In the genomic region with DNA sequence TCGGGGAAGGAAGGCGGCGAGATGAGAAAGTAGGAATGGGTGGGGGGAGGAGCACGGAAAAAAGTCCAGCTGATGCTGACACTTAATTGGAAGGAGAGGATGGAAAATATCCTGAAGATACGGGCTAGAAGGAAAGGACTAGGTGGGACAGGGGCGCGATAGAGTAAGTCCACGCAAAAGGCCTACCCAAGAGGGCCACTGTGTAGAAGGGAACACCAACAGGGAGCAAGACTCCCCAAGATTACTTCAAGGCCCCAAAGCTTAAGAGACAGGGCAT, we compare ENCODE assay signal across 8 cellular contexts. TPM values are rescaled to one million over a fixed set of nuclear protein-coding genes. Genes with fewer than 3 reads are reported as not detected.
DNase-seq lines count a peak whose midpoint lies in the region; ATAC-seq and TF ChIP-seq lines count a peak whose summit lies in the region.

No MANE protein-coding gene starts in this region.

- peak overlapping the region; percentile 97 for H3K27ac Mint-ChIP-seq in T-helper 1 cell treated with Interleukin-12 subunit alpha and Interleukin-12 subunit beta and Interleukin-4 antibody, amounts not matched to agents 30 μg/mL and 1 μg/mL, for 36 hours

- H3K9me3 Mint-ChIP-seq in T-helper 1 cell treated with Interleukin-12 subunit alpha and Interleukin-12 subunit beta and Interleukin-4 antibody, amounts not matched to agents 30 μg/mL and 1 μg/mL, for 36 hours: no peaks in the 10 kb centered on the region

- peak overlapping the region; percentile 84 for H3K4me2 ChIP-seq in neural cell (ENCODE audit: low read length)

- H3K4me1 ChIP-seq in esophagus (ENCODE audit: control insufficient read depth in 2 of 2, insufficient read depth in 2 of 2, low read length in 1 of 2): peaks cover 0 to 3% of the 10 kb centered on the region in 2 donors

- POLR2A ChIA-PET in RWPE1 (lab: Yijun Ruan, JAX; ENCODE audit: low non-redundant PET): no interaction called here

- H3K9me3 ChIP-seq in esophagus (ENCODE audit: control insufficient read depth in 2 of 2, insufficient read depth in 1 of 2, low read depth in 1 of 2, low read length in 1 of 2) (no peaks in the 10 kb centered on the region), neural cell (ENCODE audit: low read length) (no peaks in the 10 kb centered on the region)

- peaks cover 59% of the 10 kb centered on the region for H3K79me2 ChIP-seq in neural cell (replicated peaks; ENCODE audit: insufficient read depth, low read length)

- no peaks in the 10 kb centered on the region for H3F3A ChIP-seq in neural cell (ENCODE audit: insufficient read depth, low read length, poor library complexity, severe bottlenecking)

- peak overlapping the region; percentile 95 for H3K9ac ChIP-seq in neural cell (ENCODE audit: low read length)

- H3K36me3 ChIP-seq in esophagus (ENCODE audit: control insufficient read depth in 2 of 2, insufficient read depth in 2 of 2, low read length in 1 of 2) (peaks cover 0 to 2% of the 10 kb centered on the region in 2 donors), neural cell (ENCODE audit: insufficient read depth, low read length) (no peaks in the 10 kb centered on the region)

- no peak for ATAC-seq in GM21576 (IDR thresholded peaks at IDR 0.05; ENCODE audit: unreplicated experiment)

- H3K4me3 ChIP-seq in esophagus (ENCODE audit: low read depth in 1 of 2, low read length in 2 of 2) (peak overlapping the region; percentile 77 to 98), neural cell (ENCODE audit: low read length) (peak overlapping the region; percentile 94)

- no peak for TF ChIP-seq EP300 in neural cell (conservative IDR thresholded peaks at IDR 0.05; ENCODE audit: poor library complexity, severe bottlenecking)

- H3K27me3 ChIP-seq in esophagus (ENCODE audit: control insufficient read depth in 1 of 2, insufficient read depth in 2 of 2, low read length in 2 of 2): no peaks in the 10 kb centered on the region
- no peaks in the 10 kb centered on the region for H3K27me3 ChIP-seq in neural cell (ENCODE audit: insufficient read depth, low read depth, low read length)

- peak overlapping the region; percentile 91 for H3K4me3 Mint-ChIP-seq in T-helper 1 cell treated with Interleukin-12 subunit alpha and Interleukin-12 subunit beta and Interleukin-4 antibody, amounts not matched to agents 30 μg/mL and 1 μg/mL, for 36 hours

- 0 to 1% methylated on average over 8 of the region's 8 CpGs for WGBS in esophagus, 2 donors

- DNase-seq in T-helper 1 cell: no peak
- DNase-seq in RWPE1 (ENCODE audit: low spot score): no peak
- no peak for DNase-seq in NCI-H1436 (lab: John Stamatoyannopoulos, UW)
- no peak for DNase-seq in activated CD8-positive, alpha-beta memory T cell treated with anti-CD3 and anti-CD28 coated beads, Interleukin-2, amount 50 U/mL, for 4 hours

- peak overlapping the region; percentile 95 for H2AFZ ChIP-seq in neural cell (ENCODE audit: low read depth, low read length)

- H3K36me3 Mint-ChIP-seq in T-helper 1 cell treated with Interleukin-12 subunit alpha and Interleukin-12 subunit beta and Interleukin-4 antibody, amounts not matched to agents 30 μg/mL and 1 μg/mL, for 36 hours (ENCODE audit: low read depth): peaks cover 10% of the 10 kb centered on the region

- no peak for TF ChIP-seq RAD21 in neural cell (conservative IDR thresholded peaks at IDR 0.05)

- H3K4me1 Mint-ChIP-seq in T-helper 1 cell treated with Interleukin-12 subunit alpha and Interleukin-12 subunit beta and Interleukin-4 antibody, amounts not matched to agents 30 μg/mL and 1 μg/mL, for 36 hours (ENCODE audit: low read depth): peaks cover 33% of the 10 kb centered on the region

- no peaks in the 10 kb centered on the region for H3K9me2 ChIP-seq in neural cell (ENCODE audit: insufficient read depth, low read length)

- TF ChIP-seq CTCF in RWPE1 (conservative IDR thresholded peaks at IDR 0.05; ENCODE audit: low read depth) (no peak), neural cell (IDR thresholded peaks at IDR 0.05; ENCODE audit: poor library complexity, severe bottlenecking) (no peak)

- CTCF ChIA-PET in RWPE1 (lab: Yijun Ruan, JAX): interaction anchor here (0.8 to 0.9 kb wide), 2 partner anchors 10 to 74 kb away, joined by 3 to 4 read pairs; a partner anchor contains a TSS

- H3K27me3 Mint-ChIP-seq in T-helper 1 cell treated with Interleukin-12 subunit alpha and Interleukin-12 subunit beta and Interleukin-4 antibody, amounts not matched to agents 30 μg/mL and 1 μg/mL, for 36 hours (ENCODE audit: low read depth): no peaks in the 10 kb centered on the region

- H3K27ac ChIP-seq in RWPE1 (peak overlapping the region; percentile 97), esophagus (ENCODE audit: low read depth in 2 of 2, low read length in 1 of 2) (peak overlapping the region; percentile 99 to 100), neural cell (ENCODE audit: low read length) (peak overlapping the region; percentile 98)

- no peaks in the 10 kb centered on the region for H4K20me1 ChIP-seq in neural cell (ENCODE audit: insufficient read depth)

TF ChIP-seq in neural cell, 6 proteins besides CTCF, POLR2A, EP300 and RAD21:
- TF ChIP-seq TAF1 (IDR thresholded peaks at IDR 0.05; ENCODE audit: low read depth): no peak
- TF ChIP-seq, protein P1, sequence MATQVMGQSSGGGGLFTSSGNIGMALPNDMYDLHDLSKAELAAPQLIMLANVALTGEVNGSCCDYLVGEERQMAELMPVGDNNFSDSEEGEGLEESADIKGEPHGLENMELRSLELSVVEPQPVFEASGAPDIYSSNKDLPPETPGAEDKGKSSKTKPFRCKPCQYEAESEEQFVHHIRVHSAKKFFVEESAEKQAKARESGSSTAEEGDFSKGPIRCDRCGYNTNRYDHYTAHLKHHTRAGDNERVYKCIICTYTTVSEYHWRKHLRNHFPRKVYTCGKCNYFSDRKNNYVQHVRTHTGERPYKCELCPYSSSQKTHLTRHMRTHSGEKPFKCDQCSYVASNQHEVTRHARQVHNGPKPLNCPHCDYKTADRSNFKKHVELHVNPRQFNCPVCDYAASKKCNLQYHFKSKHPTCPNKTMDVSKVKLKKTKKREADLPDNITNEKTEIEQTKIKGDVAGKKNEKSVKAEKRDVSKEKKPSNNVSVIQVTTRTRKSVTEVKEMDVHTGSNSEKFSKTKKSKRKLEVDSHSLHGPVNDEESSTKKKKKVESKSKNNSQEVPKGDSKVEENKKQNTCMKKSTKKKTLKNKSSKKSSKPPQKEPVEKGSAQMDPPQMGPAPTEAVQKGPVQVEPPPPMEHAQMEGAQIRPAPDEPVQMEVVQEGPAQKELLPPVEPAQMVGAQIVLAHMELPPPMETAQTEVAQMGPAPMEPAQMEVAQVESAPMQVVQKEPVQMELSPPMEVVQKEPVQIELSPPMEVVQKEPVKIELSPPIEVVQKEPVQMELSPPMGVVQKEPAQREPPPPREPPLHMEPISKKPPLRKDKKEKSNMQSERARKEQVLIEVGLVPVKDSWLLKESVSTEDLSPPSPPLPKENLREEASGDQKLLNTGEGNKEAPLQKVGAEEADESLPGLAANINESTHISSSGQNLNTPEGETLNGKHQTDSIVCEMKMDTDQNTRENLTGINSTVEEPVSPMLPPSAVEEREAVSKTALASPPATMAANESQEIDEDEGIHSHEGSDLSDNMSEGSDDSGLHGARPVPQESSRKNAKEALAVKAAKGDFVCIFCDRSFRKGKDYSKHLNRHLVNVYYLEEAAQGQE (IDR thresholded peaks at IDR 0.05; ENCODE audit: borderline replicate concordance): no peak
- no peak for TF ChIP-seq POLR2AphosphoS5 (IDR thresholded peaks at IDR 0.05)
- TF ChIP-seq SMC3 (conservative IDR thresholded peaks at IDR 0.05; ENCODE audit: poor library complexity): no peak
- no peak for TF ChIP-seq MXI1 (conservative IDR thresholded peaks at IDR 0.05; ENCODE audit: poor library complexity, severe bottlenecking)
- TF ChIP-seq EZH2 (IDR thresholded peaks at IDR 0.05; ENCODE audit: borderline replicate concordance, insufficient read depth, low read length, poor library complexity, severe bottlenecking): no peak
TF ChIP-seq in neural cell: peak in this region for 0.

RNA-seq across cellular contexts. Expression of a gene that starts 0.8 kb away (rescaled TPM):
- polyA plus RNA-seq in esophagus: 1 to 10 TPM; 4.4 to 5.3 TPM
- 36.0 and 40.4 TPM in 2 replicates for polyA plus RNA-seq in neural cell
- polyA minus RNA-seq in neural cell: 84.0 and 89.7 TPM in 2 replicates
